Comparison of ENCODE assay signal across 25 cellular contexts in the genomic region with DNA sequence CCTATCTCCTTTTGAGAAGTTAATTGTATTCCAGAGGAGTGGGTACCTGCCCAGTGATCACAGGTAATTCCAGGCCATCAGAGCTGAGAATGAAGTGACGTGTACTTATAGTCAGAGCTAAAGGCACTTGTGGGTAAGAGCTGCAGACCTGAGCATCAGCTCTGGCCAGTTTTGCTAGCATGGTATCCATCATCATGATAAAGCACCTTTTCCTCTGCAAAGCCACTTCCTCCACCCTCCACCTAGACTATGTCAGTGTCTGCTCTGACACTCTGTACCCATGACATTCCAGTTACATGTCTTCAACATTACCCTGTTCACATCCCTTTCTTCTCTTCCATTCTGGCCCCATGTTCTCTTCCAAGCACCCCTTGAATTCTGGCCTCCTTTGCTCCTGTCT.
"Had no signal": no experiment of that assay in that cellular context is flagged by ENCODE, and none has a peak within 500 bp of the region (broad histone marks: within the 10 kb centered on the region; RNA-seq: fewer than 3 reads in every experiment).

No MANE protein-coding gene starts in this region.

- H3K9ac ChIP-seq: parathyroid adenoma had no signal

- ATAC-seq: activated naive CD4-positive, alpha-beta T cell treated with anti-CD3 and anti-CD28 coated beads, Interleukin-2, amount 50 U/mL, for 72 hours; activated T-cell treated with anti-CD3 and anti-CD28 coated beads, Interleukin-2, amount 50 U/mL, for 72 hours; gastrocnemius medialis; left cardiac atrium; left ventricle myocardium superior; naive thymus-derived CD4-positive, alpha-beta T cell; right cardiac atrium; stimulated activated naive CD8-positive, alpha-beta T cell treated with anti-CD3 and anti-CD28 coated beads, Interleukin-15, Interleukin-2, amounts not matched to agents 100 U/mL and 50 U/mL, for 24 hours had no signal

- H3K27ac Mint-ChIP-seq: activated CD4-positive, alpha-beta memory T cell treated with anti-CD3 and anti-CD28 coated beads for 36 hours; activated CD4-positive, alpha-beta T cell treated with anti-CD3 and anti-CD28 coated beads, Interleukin-2, amount 10 ng/mL, durations not matched to agents 24 days and 14 days; activated naive CD4-positive, alpha-beta T cell treated with anti-CD3 and anti-CD28 coated beads, Interleukin-2, amount 50 U/mL, for 72 hours; activated T-cell treated with anti-CD3 and anti-CD28 coated beads, Interleukin-2, amount 50 U/mL, for 72 hours; mesothelial cell of epicardium; naive thymus-derived CD4-positive, alpha-beta T cell; T-helper 1 cell treated with Interleukin-12 subunit alpha and Interleukin-12 subunit beta and Interleukin-4 antibody, amounts not matched to agents 30 μg/mL and 1 μg/mL, for 36 hours had no signal

- H3K36me3 ChIP-seq: gastrocnemius medialis, spleen, transverse colon had no signal

- H3K9me3 Mint-ChIP-seq: activated CD4-positive, alpha-beta memory T cell treated with anti-CD3 and anti-CD28 coated beads for 36 hours; activated CD4-positive, alpha-beta T cell treated with anti-CD3 and anti-CD28 coated beads, Interleukin-2, amount 10 ng/mL, durations not matched to agents 24 days and 14 days; activated naive CD4-positive, alpha-beta T cell treated with anti-CD3 and anti-CD28 coated beads, Interleukin-2, amount 50 U/mL, for 72 hours; activated T-cell treated with anti-CD3 and anti-CD28 coated beads, Interleukin-2, amount 50 U/mL, for 72 hours; mesothelial cell of epicardium; naive thymus-derived CD4-positive, alpha-beta T cell; T-helper 1 cell treated with Interleukin-12 subunit alpha and Interleukin-12 subunit beta and Interleukin-4 antibody, amounts not matched to agents 30 μg/mL and 1 μg/mL, for 36 hours had no signal

- H3K4me3 ChIP-seq: gastrocnemius medialis, hepatocyte, spleen, testis, transverse colon had no signal

- H3K79me2 ChIP-seq: hepatocyte, parathyroid adenoma had no signal

- DNase-seq: activated CD4-positive, alpha-beta memory T cell treated with anti-CD3 and anti-CD28 coated beads for 36 hours; activated CD4-positive, alpha-beta T cell treated with anti-CD3 and anti-CD28 coated beads, Interleukin-2, amount 10 ng/mL, durations not matched to agents 24 days and 14 days; activated CD4-positive, CD25-positive, alpha-beta regulatory T cell treated with anti-CD3 and anti-CD28 coated beads, Interleukin-2, amount 50 U/mL, for 72 hours; activated naive CD4-positive, alpha-beta T cell; activated T-cell treated with anti-CD3 and anti-CD28 coated beads for 4 hours; activated T-cell treated with anti-CD3 and anti-CD28 coated beads, Interleukin-2, amount 50 U/mL, for 72 hours; anterior cingulate cortex; effector memory CD4-positive, alpha-beta T cell; gastrocnemius medialis; glutamatergic neuron; left cardiac atrium; left ventricle myocardium superior; right cardiac atrium; spleen; stimulated activated naive CD8-positive, alpha-beta T cell treated with anti-CD3 and anti-CD28 coated beads, Interleukin-15, Interleukin-2, amounts not matched to agents 100 U/mL and 50 U/mL, for 24 hours; SW 1271; T1000; testis; transverse colon had no signal

- H3K4me1 ChIP-seq: gastrocnemius medialis, parathyroid adenoma, spleen, testis, transverse colon had no signal

- H3K4me2 ChIP-seq: hepatocyte had no signal

- H3K27ac ChIP-seq: gastrocnemius medialis, hepatocyte, parathyroid adenoma, spleen, testis, transverse colon had no signal

- H3K4me1 Mint-ChIP-seq: activated CD4-positive, alpha-beta T cell treated with anti-CD3 and anti-CD28 coated beads, Interleukin-2, amount 10 ng/mL, durations not matched to agents 24 days and 14 days; mesothelial cell of epicardium; naive thymus-derived CD4-positive, alpha-beta T cell had no signal

- H3K36me3 Mint-ChIP-seq: activated CD4-positive, alpha-beta memory T cell treated with anti-CD3 and anti-CD28 coated beads for 36 hours; activated naive CD4-positive, alpha-beta T cell treated with anti-CD3 and anti-CD28 coated beads, Interleukin-2, amount 50 U/mL, for 72 hours; mesothelial cell of epicardium; naive thymus-derived CD4-positive, alpha-beta T cell had no signal

- H3K27me3 ChIP-seq: hepatocyte, testis, transverse colon had no signal

- H3K9me3 ChIP-seq: gastrocnemius medialis, spleen, testis, transverse colon had no signal

- H3K4me3 Mint-ChIP-seq: activated CD4-positive, alpha-beta memory T cell treated with anti-CD3 and anti-CD28 coated beads for 36 hours; activated CD4-positive, alpha-beta T cell treated with anti-CD3 and anti-CD28 coated beads, Interleukin-2, amount 10 ng/mL, durations not matched to agents 24 days and 14 days; activated T-cell treated with anti-CD3 and anti-CD28 coated beads, Interleukin-2, amount 50 U/mL, for 72 hours; mesothelial cell of epicardium; naive thymus-derived CD4-positive, alpha-beta T cell; T-helper 1 cell treated with Interleukin-12 subunit alpha and Interleukin-12 subunit beta and Interleukin-4 antibody, amounts not matched to agents 30 μg/mL and 1 μg/mL, for 36 hours had no signal
